Comparison of ENCODE assay signal across 24 cellular contexts in genomic region chr6:14310955-14311354, GRCh38.
A peak's percentile ranks its signal among the peaks of the same experiment; 100 is the strongest.
DNase-seq lines count a peak whose midpoint lies in the region; ATAC-seq, FAIRE-seq and TF ChIP-seq lines count a peak whose summit lies in the region.
"Had no signal": no experiment of that assay in that cellular context is flagged by ENCODE, and none has a peak within 500 bp of the region (broad histone marks: within the 10 kb centered on the region; RNA-seq: fewer than 3 reads in every experiment).

No MANE protein-coding gene starts in this region.

- no peak for TF ChIP-seq POLR2A in GM12892 (IDR thresholded peaks at IDR 0.05; ENCODE audit: low read depth, low read length)
- no peak for TF ChIP-seq POLR2A in HepG2 (IDR thresholded peaks at IDR 0.05; ENCODE audit: insufficient read depth in 1 of 2, low read depth in 2 of 2, low read length in 2 of 2)

- no peak overlapping the region for H3K9ac ChIP-seq in HepG2 (ENCODE audit: insufficient read depth, low read depth, low read length)

- H3K9me3 ChIP-seq in HepG2 (ENCODE audit: low read length) (no peaks in the 10 kb centered on the region), small intestine (ENCODE audit: control insufficient read depth, low read depth) (no peaks in the 10 kb centered on the region), T-helper 17 cell (ENCODE audit: control insufficient read depth, low read length, poor library complexity, severe bottlenecking) (no peaks in the 10 kb centered on the region)
- H3K9me3 ChIP-seq: mucosa of descending colon, right atrium auricular region, testis had no signal

- WGBS in HepG2 (ENCODE audit: low lambda C conversion rate), result under 1% methylated on average over 5 of the region's 5 CpGs
- 13 to 66% (median 27%) methylated on average over 5 of the region's 5 CpGs for WGBS in small intestine, 3 donors

- TF ChIP-seq RAD21 in HepG2 (CRISPR knock-in tag; IDR thresholded peaks at IDR 0.05), result no peak

- H3K4me3 ChIP-seq in bronchial epithelial cell (ENCODE audit: low read depth, low read length), result no peak overlapping the region
- H3K4me3 ChIP-seq in HepG2 (replicated peaks in 1 of 3; ENCODE audit: insufficient read depth in 1 of 3, low read depth in 2 of 3, low read length in 3 of 3), result no peak overlapping the region
- H3K4me3 ChIP-seq in small intestine (ENCODE audit: low read depth in 1 of 2, low read length in 2 of 2), result no peak overlapping the region
- H3K4me3 ChIP-seq: GM23338, mucosa of descending colon, right atrium auricular region, testis had no signal

- H4K20me1 ChIP-seq in HepG2 (ENCODE audit: insufficient read depth, low read length), result no peaks in the 10 kb centered on the region

- POLR2A ChIA-PET in HepG2 (lab: Yijun Ruan, JAX), result no interaction called here
- POLR2A ChIA-PET in activated CD4-positive, alpha-beta T cell treated with anti-CD3 and anti-CD28 coated beads for 36 hours (lab: Charles Lee), result no interaction called here

- no peak for TF ChIP-seq EP300 in HepG2 (IDR thresholded peaks at IDR 0.05; ENCODE audit: low read depth in 2 of 2, low read length in 2 of 2)
- TF ChIP-seq EP300 in HepG2 (CRISPR knock-in tag; IDR thresholded peaks at IDR 0.05; ENCODE audit: borderline replicate concordance), result no peak

- no peak overlapping the region for H3K4me2 ChIP-seq in HepG2 (ENCODE audit: low read depth, low read length)
- H3K4me2 ChIP-seq: GM23338 had no signal

- no peak overlapping the region for H2AFZ ChIP-seq in HepG2 (ENCODE audit: low read length)
- H2AFZ ChIP-seq: GM23338 had no signal

- CTCF ChIA-PET in HepG2 (lab: Yijun Ruan, JAX; ENCODE audit: low intra/inter-chr PET ratio, low total read pairs), result no interaction called here
- CTCF ChIA-PET in activated CD4-positive, alpha-beta T cell treated with anti-CD3 and anti-CD28 coated beads for 36 hours (lab: Charles Lee), result no interaction called here

- intact Hi-C loops in HepG2 (cut with micrococcal nuclease; ENCODE audit: unreplicated experiment), result no loop called here
- intact Hi-C loops in activated CD4-positive, alpha-beta T cell treated with anti-CD3 and anti-CD28 coated beads for 36 hours (cut with DNase I, micrococcal nuclease), result no loop called here

- H3K27ac Mint-ChIP-seq in T-helper 17 cell, result no peak overlapping the region
- H3K27ac Mint-ChIP-seq in activated CD4-positive, alpha-beta T cell treated with anti-CD3 and anti-CD28 coated beads for 36 hours, result no peak overlapping the region
- H3K27ac Mint-ChIP-seq: activated CD8-positive, alpha-beta T cell treated with anti-CD3 and anti-CD28 coated beads, Interleukin-2, amount 10 ng/mL, durations not matched to agents 7 days and 5 days; CD14-positive monocyte; GM23338 had no signal

- in situ Hi-C loops in HepG2 (cut with HindIII; ENCODE audit: extremely low pct_ligation_motif_present, low pct_unique_long_range_greater_than_20kb), result no loop called here

- no peak for DNase-seq in GM12892 (ENCODE audit: insufficient read length)
- peak; percentile 14 for DNase-seq in bronchial epithelial cell (ENCODE audit: low read depth)
- DNase-seq in HepG2 (ENCODE audit: low spot score), result no peak
- DNase-seq in small intestine, result peak; percentile 28
- no peak for DNase-seq in T-helper 17 cell
- DNase-seq in activated CD4-positive, alpha-beta T cell treated with anti-CD3 and anti-CD28 coated beads for 36 hours, result no peak
- DNase-seq: activated CD8-positive, alpha-beta T cell treated with anti-CD3 and anti-CD28 coated beads, Interleukin-2, amount 10 ng/mL, durations not matched to agents 7 days and 5 days; activated T-cell treated with anti-CD3 and anti-CD28 coated beads, Interleukin-2, amount 50 U/mL, for 1 hour; amniotic stem cell; DMS153; GF-D8; mucosa of descending colon; NCI-H1930; T1000; testis had no signal

- no peaks in the 10 kb centered on the region for H3K79me2 ChIP-seq in HepG2 (ENCODE audit: insufficient read depth, low read length)

- TF ChIP-seq CTCF in bronchial epithelial cell (IDR thresholded peaks at IDR 0.05; ENCODE audit: insufficient read depth, low read length, severe bottlenecking) (no peak), HepG2 (CRISPR knock-in tag; IDR thresholded peaks at IDR 0.05) (no peak)

- FAIRE-seq in GM12892 (lab: Jason Lieb, UNC), result peak; percentile 56
- no peak for FAIRE-seq in bronchial epithelial cell (lab: Jason Lieb, UNC)
- FAIRE-seq in HepG2 (lab: Jason Lieb, UNC), result no peak
- no peak for FAIRE-seq in small intestine (lab: Jason Lieb, UNC)
- FAIRE-seq: frontal cortex had no signal

- H3K9me3 Mint-ChIP-seq in activated CD4-positive, alpha-beta T cell treated with anti-CD3 and anti-CD28 coated beads for 36 hours (ENCODE audit: low read depth), result no peaks in the 10 kb centered on the region
- H3K9me3 Mint-ChIP-seq: central memory CD8-positive, alpha-beta T cell; GM23338 had no signal

- no peaks in the 10 kb centered on the region for H3K36me3 ChIP-seq in bronchial epithelial cell (ENCODE audit: control insufficient read depth, insufficient read depth, low read length)
- no peaks in the 10 kb centered on the region for H3K36me3 ChIP-seq in HepG2 (replicated peaks in 1 of 2; ENCODE audit: control insufficient read depth in 1 of 2, insufficient read depth in 2 of 2, low read length in 2 of 2)
- no peaks in the 10 kb centered on the region for H3K36me3 ChIP-seq in small intestine (ENCODE audit: control insufficient read depth in 2 of 2, insufficient read depth in 2 of 2, low read length in 2 of 2)
- H3K36me3 ChIP-seq: right atrium auricular region had no signal

- ATAC-seq in HepG2 (peak; percentile 54), T-helper 17 cell (no peak), GM18861 (IDR thresholded peaks at IDR 0.05; ENCODE audit: unreplicated experiment) (no peak), HG03439 (IDR thresholded peaks at IDR 0.05; ENCODE audit: unreplicated experiment) (no peak)
- ATAC-seq in activated CD4-positive, alpha-beta T cell treated with anti-CD3 and anti-CD28 coated beads for 36 hours, result no peak
- ATAC-seq: activated CD4-positive, CD25-positive, alpha-beta regulatory T cell treated with anti-CD3 and anti-CD28 coated beads, Interleukin-2, amount 50 U/mL, for 24 hours; activated CD8-positive, alpha-beta T cell treated with anti-CD3 and anti-CD28 coated beads, Interleukin-2, amount 10 ng/mL, durations not matched to agents 7 days and 5 days; GM23338; mucosa of descending colon had no signal

- no peak overlapping the region for H3K4me3 Mint-ChIP-seq in T-helper 17 cell
- no peak overlapping the region for H3K4me3 Mint-ChIP-seq in activated CD4-positive, alpha-beta T cell treated with anti-CD3 and anti-CD28 coated beads for 36 hours
- H3K4me3 Mint-ChIP-seq: activated CD8-positive, alpha-beta T cell treated with anti-CD3 and anti-CD28 coated beads, Interleukin-2, amount 10 ng/mL, durations not matched to agents 7 days and 5 days; CD14-positive monocyte; central memory CD8-positive, alpha-beta T cell; GM23338 had no signal

- H3K27ac ChIP-seq in HepG2 (ENCODE audit: extremely low read length, insufficient read depth, low read length) (no peak overlapping the region), small intestine (ENCODE audit: low read depth in 1 of 2, low read length in 1 of 2) (no peak overlapping the region)
- H3K27ac ChIP-seq: epithelial cell of prostate, right atrium auricular region, testis had no signal

- no peaks in the 10 kb centered on the region for H3K36me3 Mint-ChIP-seq in T-helper 17 cell (ENCODE audit: low read depth)
- no peaks in the 10 kb centered on the region for H3K36me3 Mint-ChIP-seq in activated CD4-positive, alpha-beta T cell treated with anti-CD3 and anti-CD28 coated beads for 36 hours (ENCODE audit: low read depth)
- H3K36me3 Mint-ChIP-seq: CD14-positive monocyte had no signal

- H3K4me1 ChIP-seq in HepG2 (ENCODE audit: insufficient read depth, low read length) (peaks cover 11% of the 10 kb centered on the region), small intestine (ENCODE audit: control insufficient read depth in 2 of 2, insufficient read depth in 1 of 2, low read depth in 1 of 2, low read length in 1 of 2) (peaks cover 0 to 3% of the 10 kb centered on the region in 2 donors)
- H3K4me1 ChIP-seq: right atrium auricular region, testis had no signal

- no TSS peak for BruUV-seq in HepG2 (replicated peaks; lab: Mats Ljungman, UMichigan)

- peaks cover 21% of the 10 kb centered on the region for H3K27me3 Mint-ChIP-seq in T-helper 17 cell
- H3K27me3 Mint-ChIP-seq in activated CD4-positive, alpha-beta T cell treated with anti-CD3 and anti-CD28 coated beads for 36 hours, result no peaks in the 10 kb centered on the region
- H3K27me3 Mint-ChIP-seq: central memory CD8-positive, alpha-beta T cell had no signal

- no peaks in the 10 kb centered on the region for H3K27me3 ChIP-seq in bronchial epithelial cell (ENCODE audit: control insufficient read depth, insufficient read depth, low read length)
- peaks cover 2 to 3% of the 10 kb centered on the region in 2 experiments; a peak in 2 of 5 replicates for H3K27me3 ChIP-seq in HepG2 (ENCODE audit: control insufficient read depth in 1 of 2, insufficient read depth in 2 of 2, low read length in 2 of 2)
- H3K27me3 ChIP-seq in small intestine (ENCODE audit: control insufficient read depth in 2 of 2, insufficient read depth in 2 of 2, low read length in 2 of 2), result no peaks in the 10 kb centered on the region
- H3K27me3 ChIP-seq: right atrium auricular region, testis had no signal

- H3K4me1 Mint-ChIP-seq in T-helper 17 cell, result peaks cover 5% of the 10 kb centered on the region
- peaks cover 6% of the 10 kb centered on the region for H3K4me1 Mint-ChIP-seq in activated CD4-positive, alpha-beta T cell treated with anti-CD3 and anti-CD28 coated beads for 36 hours
- H3K4me1 Mint-ChIP-seq: central memory CD8-positive, alpha-beta T cell had no signal

TF ChIP-seq in HepG2, 621 proteins besides CTCF, POLR2A, EP300 and RAD21 (continues in another document):
- no peak for TF ChIP-seq NFIC (IDR thresholded peaks at IDR 0.05; ENCODE audit: low read length)
- no peak for TF ChIP-seq CSRNP2 (CRISPR knock-in tag; conservative IDR thresholded peaks at IDR 0.05; ENCODE audit: low read depth)
- TF ChIP-seq TEF (CRISPR knock-in tag; IDR thresholded peaks at IDR 0.05), result no peak

Comparison
In these comparisons a context has a peak if more than half of its experiments do, and no peak if none do; other contexts are left out.
1. DNase-seq: peak in bronchial epithelial cell (single experiment) and small intestine (single experiment); none in GM12892 (single experiment), HepG2 (single experiment), T-helper 17 cell (0 of 3) and activated CD4-positive, alpha-beta T cell treated with anti-CD3 and anti-CD28 coated beads for 36 hours (single experiment).